In the genomic region with DNA sequence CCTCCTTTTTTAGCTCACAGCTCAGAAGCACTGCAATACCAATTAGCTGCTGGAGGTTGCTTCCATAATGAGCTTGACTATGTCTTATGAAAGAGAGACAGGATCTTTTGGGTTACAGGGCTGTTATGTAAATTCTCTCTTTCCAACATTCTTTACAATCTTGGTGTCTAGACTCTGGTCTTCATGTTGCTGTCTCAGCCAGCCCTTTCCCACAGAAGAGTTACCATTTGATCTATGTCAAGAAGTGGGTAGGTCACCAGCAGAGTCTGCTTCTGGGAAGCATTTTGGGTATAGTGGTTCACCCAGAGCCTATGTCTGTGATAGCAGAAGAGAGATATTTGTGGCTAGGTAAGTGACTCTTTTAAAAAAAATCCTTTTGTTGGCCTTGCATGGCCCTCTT, we compare ENCODE assay signal across 15 cellular contexts.
DNase-seq lines count a peak whose midpoint lies in the region; ATAC-seq and TF ChIP-seq lines count a peak whose summit lies in the region.
"Had no signal": no experiment of that assay in that cellular context is flagged by ENCODE, and none has a peak within 500 bp of the region (broad histone marks: within the 10 kb centered on the region; RNA-seq: fewer than 3 reads in every experiment).

No MANE protein-coding gene starts in this region.

- TF ChIP-seq CTCF in choroid plexus epithelial cell (conservative IDR thresholded peaks at IDR 0.05; ENCODE audit: low read depth, low read length): no peak

- no peaks in the 10 kb centered on the region for H4K20me1 ChIP-seq in GM23248 (ENCODE audit: insufficient read depth)

- H3K27ac ChIP-seq in GM23248: no peak overlapping the region

- H3K27me3 ChIP-seq in GM23248 (replicated peaks; ENCODE audit: insufficient read depth): no peaks in the 10 kb centered on the region

- no peaks in the 10 kb centered on the region for H3K9me2 ChIP-seq in GM23248 (ENCODE audit: insufficient read depth)

- in situ Hi-C loops in GM23248 (cut with MboI): no loop called here
- in situ Hi-C loops in KBM-7 (cut with MboI; ENCODE audit: low pct_unique_long_range_greater_than_20kb, low sequenced_read_pairs): no loop called here

- no peak overlapping the region for H3K4me3 ChIP-seq in GM23248
- no peak overlapping the region for H3K4me3 ChIP-seq in choroid plexus epithelial cell (ENCODE audit: low read depth, low read length)

- peaks cover 12% of the 10 kb centered on the region for H3K4me1 ChIP-seq in GM23248 (ENCODE audit: insufficient read depth)
- H3K4me1 ChIP-seq: Caco-2 had no signal

- no peaks in the 10 kb centered on the region for H3K79me2 ChIP-seq in GM23248 (ENCODE audit: insufficient read depth)

- ATAC-seq in HG03439 (IDR thresholded peaks at IDR 0.05; ENCODE audit: unreplicated experiment): no peak
- ATAC-seq in GM18907 (IDR thresholded peaks at IDR 0.05; ENCODE audit: unreplicated experiment): no peak
- ATAC-seq: HCT116 had no signal

- H3K9ac ChIP-seq in GM23248: no peak overlapping the region

- no peak overlapping the region for H3K4me2 ChIP-seq in GM23248 (ENCODE audit: unreplicated experiment)

- DNase-seq in AG20443 (ENCODE audit: low spot score) (peak; percentile 11), GM23248 (peak; percentile 13), choroid plexus epithelial cell (ENCODE audit: low read depth) (peak; percentile 32), renal cortical epithelial cell (ENCODE audit: low read depth) (peak; percentile 10), medulla oblongata (ENCODE audit: extremely low spot score) (no peak), KBM-7 (no peak)
- DNase-seq: Caco-2; CD4-positive, alpha-beta T cell; DMS153; EL; GOT3; NCI-H1105 had no signal

- H2AFZ ChIP-seq in GM23248: no peak overlapping the region

- H3K36me3 ChIP-seq in GM23248 (ENCODE audit: low read depth): no peaks in the 10 kb centered on the region

- no peaks in the 10 kb centered on the region for H3F3A ChIP-seq in GM23248 (ENCODE audit: insufficient read depth)

- no peaks in the 10 kb centered on the region for H3K9me3 ChIP-seq in GM23248 (ENCODE audit: low read depth)
- H3K9me3 ChIP-seq: Caco-2 had no signal

Comparison
In these comparisons a context has a peak if more than half of its experiments do, and no peak if none do; other contexts are left out.
1. DNase-seq: peak in AG20443 (single experiment), GM23248 (single experiment), choroid plexus epithelial cell (single experiment) and renal cortical epithelial cell (single experiment); none in medulla oblongata (single experiment) and KBM-7 (single experiment).